In the genomic region with DNA sequence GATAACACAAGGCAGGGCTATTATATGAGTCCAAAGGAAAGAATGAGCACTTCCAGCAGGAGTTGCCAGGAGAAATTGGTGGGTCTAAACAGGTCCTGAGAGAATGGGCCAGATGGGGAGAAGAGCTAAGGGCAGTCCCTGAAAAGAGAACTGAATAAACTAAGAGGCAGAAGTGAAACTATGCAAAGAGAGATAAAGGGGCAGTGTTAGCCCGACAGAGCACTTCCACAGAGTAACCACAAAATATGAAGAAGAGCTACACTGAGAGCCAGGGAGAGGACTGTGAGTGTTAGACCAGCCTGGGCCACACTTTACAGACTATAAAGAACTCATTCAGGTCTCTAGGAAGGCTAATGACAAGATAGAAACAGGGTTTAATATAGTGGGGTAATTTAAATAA, we compare ENCODE assay signal across 9 cellular contexts. TPM values are rescaled to one million over a fixed set of nuclear protein-coding genes. Genes with fewer than 3 reads are reported as not detected.
A peak's percentile ranks its signal among the peaks of the same experiment; 100 is the strongest.
DNase-seq lines count a peak whose midpoint lies in the region; ATAC-seq lines count a peak whose summit lies in the region.
"Had no signal": no experiment of that assay in that cellular context is flagged by ENCODE, and none has a peak within 500 bp of the region (broad histone marks: within the 10 kb centered on the region; RNA-seq: fewer than 3 reads in every experiment).

No MANE protein-coding gene starts in this region.

- H3K9me3 Mint-ChIP-seq in activated naive CD8-positive, alpha-beta T cell treated with anti-CD3 and anti-CD28 coated beads, Interleukin-2, amount 10 ng/mL, durations not matched to agents 7 days and 5 days = no peaks in the 10 kb centered on the region
- H3K9me3 Mint-ChIP-seq in activated naive CD8-positive, alpha-beta T cell treated with anti-CD3 and anti-CD28 coated beads for 36 hours = no peaks in the 10 kb centered on the region
- H3K9me3 Mint-ChIP-seq in activated naive CD4-positive, alpha-beta T cell treated with anti-CD3 and anti-CD28 coated beads, Interleukin-2, amount 10 ng/mL, durations not matched to agents 7 days and 5 days = no peaks in the 10 kb centered on the region

- POLR2A ChIA-PET in activated naive CD8-positive, alpha-beta T cell treated with anti-CD3 and anti-CD28 coated beads, Interleukin-2, amount 10 ng/mL, durations not matched to agents 7 days and 5 days (lab: Charles Lee) = interaction anchor here (1.2 kb wide), 1 partner anchor 44 kb away, joined by 3 read pairs; a partner anchor contains a TSS

- H3K27ac ChIP-seq in mesendoderm (ENCODE audit: low read depth, low read length) = no peak overlapping the region
- H3K27ac ChIP-seq: neutrophil had no signal

- peaks cover 2% of the 10 kb centered on the region for H3K4me1 ChIP-seq in mesendoderm (ENCODE audit: control insufficient read depth, low read depth, low read length)

- H3K23ac ChIP-seq in mesendoderm (ENCODE audit: low read length) = no peak overlapping the region

- no peak overlapping the region for H2AK5ac ChIP-seq in mesendoderm (ENCODE audit: low read length)

- no peak overlapping the region for H3K4ac ChIP-seq in mesendoderm (ENCODE audit: low read depth, low read length)

- H3K4me3 ChIP-seq in mesendoderm (ENCODE audit: low read length) = no peak overlapping the region

- H3K36me3 Mint-ChIP-seq in activated naive CD8-positive, alpha-beta T cell treated with anti-CD3 and anti-CD28 coated beads, Interleukin-2, amount 10 ng/mL, durations not matched to agents 7 days and 5 days = peaks cover 9% of the 10 kb centered on the region
- peaks cover 3% of the 10 kb centered on the region for H3K36me3 Mint-ChIP-seq in activated naive CD8-positive, alpha-beta T cell treated with anti-CD3 and anti-CD28 coated beads for 36 hours
- H3K36me3 Mint-ChIP-seq in activated naive CD4-positive, alpha-beta T cell treated with anti-CD3 and anti-CD28 coated beads, Interleukin-2, amount 10 ng/mL, durations not matched to agents 7 days and 5 days = peaks cover 4% of the 10 kb centered on the region

- no peak overlapping the region for H3K18ac ChIP-seq in mesendoderm (ENCODE audit: low read length)

- no peak for DNase-seq in activated naive CD8-positive, alpha-beta T cell treated with anti-CD3 and anti-CD28 coated beads, Interleukin-2, amount 10 ng/mL, durations not matched to agents 7 days and 5 days
- no peak for DNase-seq in activated naive CD8-positive, alpha-beta T cell treated with anti-CD3 and anti-CD28 coated beads for 36 hours
- DNase-seq in SW480 (ENCODE audit: low spot score) (peak; percentile 40), COLO668 (lab: John Stamatoyannopoulos, UW; ENCODE audit: unreplicated experiment) (no peak), mesendoderm (no peak)
- no peak for DNase-seq in stimulated activated naive CD8-positive, alpha-beta T cell treated with anti-CD3 and anti-CD28 coated beads, Interleukin-15, Interleukin-2, amounts not matched to agents 100 U/mL and 50 U/mL, for 24 hours
- no peak for DNase-seq in activated naive CD4-positive, alpha-beta T cell treated with anti-CD3 and anti-CD28 coated beads, Interleukin-2, amount 10 ng/mL, durations not matched to agents 7 days and 5 days

- H3K4me3 Mint-ChIP-seq in activated naive CD8-positive, alpha-beta T cell treated with anti-CD3 and anti-CD28 coated beads, Interleukin-2, amount 10 ng/mL, durations not matched to agents 7 days and 5 days = peak overlapping the region; percentile 43
- no peak overlapping the region for H3K4me3 Mint-ChIP-seq in activated naive CD8-positive, alpha-beta T cell treated with anti-CD3 and anti-CD28 coated beads for 36 hours
- no peak overlapping the region for H3K4me3 Mint-ChIP-seq in activated naive CD4-positive, alpha-beta T cell treated with anti-CD3 and anti-CD28 coated beads, Interleukin-2, amount 10 ng/mL, durations not matched to agents 7 days and 5 days

- no peaks in the 10 kb centered on the region for H3K79me1 ChIP-seq in mesendoderm (ENCODE audit: low read length)

- peak; percentile 84 for ATAC-seq in activated naive CD8-positive, alpha-beta T cell treated with anti-CD3 and anti-CD28 coated beads, Interleukin-2, amount 10 ng/mL, durations not matched to agents 7 days and 5 days (ENCODE audit: low read depth)
- ATAC-seq in HG03064 (IDR thresholded peaks at IDR 0.05; ENCODE audit: low read depth, unreplicated experiment) = peak; percentile 94
- peak; percentile 32 for ATAC-seq in stimulated activated naive CD8-positive, alpha-beta T cell treated with anti-CD3 and anti-CD28 coated beads, Interleukin-15, Interleukin-2, amounts not matched to agents 100 U/mL and 50 U/mL, for 24 hours

- no peak overlapping the region for H3K4me2 ChIP-seq in mesendoderm (ENCODE audit: low read length)

- H3K36me3 ChIP-seq in mesendoderm (ENCODE audit: control insufficient read depth, insufficient read depth, low read length) = no peaks in the 10 kb centered on the region

- H3K27ac Mint-ChIP-seq in activated naive CD8-positive, alpha-beta T cell treated with anti-CD3 and anti-CD28 coated beads, Interleukin-2, amount 10 ng/mL, durations not matched to agents 7 days and 5 days = no peak overlapping the region
- H3K27ac Mint-ChIP-seq in activated naive CD8-positive, alpha-beta T cell treated with anti-CD3 and anti-CD28 coated beads for 36 hours = no peak overlapping the region
- no peak overlapping the region for H3K27ac Mint-ChIP-seq in activated naive CD4-positive, alpha-beta T cell treated with anti-CD3 and anti-CD28 coated beads, Interleukin-2, amount 10 ng/mL, durations not matched to agents 7 days and 5 days

- H2BK120ac ChIP-seq in mesendoderm (ENCODE audit: low read depth, low read length) = no peak overlapping the region

- no peak overlapping the region for H4K8ac ChIP-seq in mesendoderm (ENCODE audit: low read depth, low read length)

- H3K56ac ChIP-seq in mesendoderm (ENCODE audit: low read length) = no peak overlapping the region

- H3K4me1 Mint-ChIP-seq in activated naive CD8-positive, alpha-beta T cell treated with anti-CD3 and anti-CD28 coated beads, Interleukin-2, amount 10 ng/mL, durations not matched to agents 7 days and 5 days = peaks cover 17% of the 10 kb centered on the region
- H3K4me1 Mint-ChIP-seq in activated naive CD8-positive, alpha-beta T cell treated with anti-CD3 and anti-CD28 coated beads for 36 hours = peaks cover 23% of the 10 kb centered on the region
- peaks cover 25% of the 10 kb centered on the region for H3K4me1 Mint-ChIP-seq in activated naive CD4-positive, alpha-beta T cell treated with anti-CD3 and anti-CD28 coated beads, Interleukin-2, amount 10 ng/mL, durations not matched to agents 7 days and 5 days

- H2BK15ac ChIP-seq in mesendoderm (replicated peaks; ENCODE audit: low read depth) = no peak overlapping the region

- H4K5ac ChIP-seq in mesendoderm (ENCODE audit: low read length) = no peak overlapping the region

- CTCF ChIA-PET in activated naive CD4-positive, alpha-beta T cell treated with anti-CD3 and anti-CD28 coated beads, Interleukin-2, amount 10 ng/mL, durations not matched to agents 7 days and 5 days (lab: Charles Lee) = interaction anchor here (0.9 kb wide), 1 partner anchor 157 kb away, joined by 4 read pairs; no protein-coding TSS in a partner anchor

- H3K9ac ChIP-seq in mesendoderm (ENCODE audit: low read length) = no peak overlapping the region

- H3K27me3 ChIP-seq in mesendoderm (ENCODE audit: insufficient read depth, low read length, poor library complexity) = no peaks in the 10 kb centered on the region
- H3K27me3 ChIP-seq: neutrophil had no signal

- no peaks in the 10 kb centered on the region for H3K79me2 ChIP-seq in mesendoderm (ENCODE audit: control insufficient read depth, insufficient read depth, low read length)

- no peak overlapping the region for H2BK5ac ChIP-seq in mesendoderm (ENCODE audit: low read length)

- H3K27me3 Mint-ChIP-seq in activated naive CD8-positive, alpha-beta T cell treated with anti-CD3 and anti-CD28 coated beads, Interleukin-2, amount 10 ng/mL, durations not matched to agents 7 days and 5 days = no peaks in the 10 kb centered on the region
- H3K27me3 Mint-ChIP-seq in activated naive CD8-positive, alpha-beta T cell treated with anti-CD3 and anti-CD28 coated beads for 36 hours = no peaks in the 10 kb centered on the region
- H3K27me3 Mint-ChIP-seq in activated naive CD4-positive, alpha-beta T cell treated with anti-CD3 and anti-CD28 coated beads, Interleukin-2, amount 10 ng/mL, durations not matched to agents 7 days and 5 days = no peaks in the 10 kb centered on the region

- WGBS in mesendoderm (ENCODE audit: extremely low coverage, insufficient coverage, low lambda C conversion rate) = no CpG with 5 or more reads among the region's 1 CpG

RNA-seq across cellular contexts. Expression of a gene that starts 43.8 kb away (rescaled TPM):
- total RNA-seq in activated naive CD8-positive, alpha-beta T cell treated with anti-CD3 and anti-CD28 coated beads, Interleukin-2, amount 10 ng/mL, durations not matched to agents 7 days and 5 days = 10 to 100 TPM; 25.1 to 28.6 TPM
- total RNA-seq in activated naive CD8-positive, alpha-beta T cell treated with anti-CD3 and anti-CD28 coated beads for 36 hours = 10 to 100 TPM; 14.7 to 15.6 TPM
- 10.8 TPM for polyA plus RNA-seq in mesendoderm (2013, experiment 1 of 2)
- 10.5 TPM for polyA plus RNA-seq in mesendoderm (2013, experiment 2 of 2)

Comparison
In these comparisons a context has a peak if more than half of its experiments do, and no peak if none do; other contexts are left out.
1. ATAC-seq: peak in every context shown above with its lines; median percentile 94 in HG03064; 84 in activated naive CD8-positive, alpha-beta T cell treated with anti-CD3 and anti-CD28 coated beads, Interleukin-2, amount 10 ng/mL, durations not matched to agents 7 days and 5 days; 32 in stimulated activated naive CD8-positive, alpha-beta T cell treated with anti-CD3 and anti-CD28 coated beads, Interleukin-15, Interleukin-2, amounts not matched to agents 100 U/mL and 50 U/mL, for 24 hours.